In the genomic region with DNA sequence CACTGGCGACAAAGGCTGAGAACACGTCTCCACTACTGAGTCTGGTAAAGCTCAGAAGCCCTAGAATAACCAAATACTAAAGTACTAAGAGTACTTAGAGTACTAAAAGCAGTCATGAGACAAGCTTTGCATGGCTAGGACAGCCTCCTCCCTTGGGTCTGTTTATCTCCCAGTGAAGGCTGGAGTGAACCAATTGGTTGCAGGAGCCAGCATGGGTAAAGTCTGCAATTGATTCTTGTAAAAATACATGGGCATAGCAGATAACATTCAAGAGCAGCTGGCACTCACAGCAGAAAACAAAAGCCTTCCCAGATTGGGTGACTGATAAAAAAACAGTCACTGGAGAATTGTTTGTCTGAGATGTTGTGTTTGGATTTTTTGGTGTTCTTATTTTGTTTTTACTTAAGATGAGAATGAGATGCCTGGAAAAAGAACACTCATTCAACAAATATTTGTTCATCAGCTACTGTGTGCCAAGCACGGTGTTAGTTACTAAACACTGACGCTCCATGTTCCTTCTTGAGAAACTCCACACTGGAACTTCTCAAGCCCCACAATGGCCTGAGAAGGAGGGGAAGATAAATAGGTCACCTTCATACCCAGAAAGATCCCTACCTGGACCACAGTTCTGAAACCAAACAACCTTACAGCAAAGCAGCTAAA, we compare ENCODE assay signal across 20 cellular contexts. TPM values are rescaled to one million over a fixed set of nuclear protein-coding genes. Genes with fewer than 3 reads are reported as not detected.
DNase-seq lines count a peak whose midpoint lies in the region; ATAC-seq, FAIRE-seq and TF ChIP-seq lines count a peak whose summit lies in the region.
"Had no signal": no experiment of that assay in that cellular context is flagged by ENCODE, and none has a peak within 500 bp of the region (broad histone marks: within the 10 kb centered on the region; RNA-seq: fewer than 3 reads in every experiment).

No MANE protein-coding gene starts in this region.

- CTCF ChIA-PET in mammary epithelial cell (lab: Charles Lee; ENCODE audit: low non-redundant PET): interaction anchor here (0.9 kb wide), 1 partner anchor 16 kb away, joined by 4 read pairs; no protein-coding TSS in a partner anchor

- H3K9ac ChIP-seq in mammary epithelial cell (ENCODE audit: insufficient read depth, low read length) (peak overlapping the region; percentile 99), keratinocyte (ENCODE audit: control insufficient read depth, extremely low read depth, insufficient read depth, low read length) (peak overlapping the region; percentile 100)

- H3K9me1 ChIP-seq in keratinocyte (ENCODE audit: control insufficient read depth, extremely low read depth, insufficient read depth, low read length): peaks cover 2% of the 10 kb centered on the region

- H3K36me3 ChIP-seq in mammary epithelial cell (ENCODE audit: insufficient read depth, low read length): peaks cover 38% of the 10 kb centered on the region
- H3K36me3 ChIP-seq in keratinocyte (ENCODE audit: control insufficient read depth in 2 of 2, extremely low read depth in 1 of 2, insufficient read depth in 2 of 2, low read length in 2 of 2): peaks cover 37 to 55% of the 10 kb centered on the region in 2 experiments
- H3K36me3 ChIP-seq in thoracic aorta: no peaks in the 10 kb centered on the region
- H3K36me3 ChIP-seq in upper lobe of right lung: no peaks in the 10 kb centered on the region
- H3K36me3 ChIP-seq: MG63, vagina had no signal

- no TSS peak for BruUV-seq in mammary epithelial cell (replicated peaks; lab: Mats Ljungman, UMichigan)

- intact Hi-C loops in mammary epithelial cell (cut with micrococcal nuclease) (loop anchor here (10.0 kb wide), 1 partner anchor 417 kb away; no protein-coding TSS in a partner anchor), upper lobe of right lung (cut with DNase I) (no loop called here)

- H3K4me3 ChIP-seq in mammary epithelial cell (replicated peaks in 1 of 3; ENCODE audit: insufficient read depth in 1 of 3, low read depth in 2 of 3, low read length in 3 of 3) (peak overlapping the region; percentile 68 to 96 (median 77)), keratinocyte (ENCODE audit: control insufficient read depth in 2 of 3, extremely low read depth in 1 of 3, insufficient read depth in 2 of 3, low read depth in 1 of 3, low read length in 3 of 3) (peak overlapping the region; percentile 81 to 92 (median 90)), thoracic aorta (no peak overlapping the region), upper lobe of right lung (no peak overlapping the region)
- H3K4me3 ChIP-seq: MG63, vagina had no signal

- TF ChIP-seq CTCF in mammary epithelial cell (conservative IDR thresholded peaks at IDR 0.05 in 1 of 2, IDR thresholded peaks at IDR 0.05 in 1 of 2; ENCODE audit: extremely low read depth in 1 of 2, insufficient read depth in 1 of 2, low read depth in 1 of 2, low read length in 2 of 2) (no peak), keratinocyte (optimal IDR thresholded peaks at IDR 0.05 in 1 of 3, IDR thresholded peaks at IDR 0.05 in 1 of 3, conservative IDR thresholded peaks at IDR 0.05 in 1 of 3; ENCODE audit: extremely low read depth in 1 of 3, insufficient read depth in 2 of 3, low read length in 3 of 3) (no peak), thoracic aorta (IDR thresholded peaks at IDR 0.05) (no peak), upper lobe of right lung (IDR thresholded peaks at IDR 0.05) (no peak)

- dilution Hi-C loops in mammary epithelial cell (cut with HindIII; ENCODE audit: low sequenced_read_pairs): loop anchor here (5.0 kb wide), 1 partner anchor 95 kb away; no protein-coding TSS in a partner anchor
- dilution Hi-C loops in keratinocyte (cut with MboI; ENCODE audit: extremely low pct_ligation_motif_present, low sequenced_read_pairs): no loop called here

- H3K9me3 ChIP-seq in mammary epithelial cell (replicated peaks; ENCODE audit: insufficient read depth, low read length) (no peaks in the 10 kb centered on the region), keratinocyte (ENCODE audit: control insufficient read depth, low read depth, low read length) (no peaks in the 10 kb centered on the region), thoracic aorta (no peaks in the 10 kb centered on the region), upper lobe of right lung (no peaks in the 10 kb centered on the region)
- H3K9me3 ChIP-seq: MG63, vagina had no signal

- peaks cover 10% of the 10 kb centered on the region for H4K20me1 ChIP-seq in mammary epithelial cell (ENCODE audit: insufficient read depth, low read length)
- H4K20me1 ChIP-seq in keratinocyte (ENCODE audit: control insufficient read depth, extremely low read depth, insufficient read depth, low read length): peaks cover 58% of the 10 kb centered on the region

- H2AFZ ChIP-seq in mammary epithelial cell (ENCODE audit: low read depth, low read length) (no peak overlapping the region), keratinocyte (ENCODE audit: control insufficient read depth, low read length) (no peak overlapping the region)

- 65% methylated on average over 4 of the region's 4 CpGs for WGBS in mammary epithelial cell (ENCODE audit: low coverage, missing lambda C conversion rate)

- in situ Hi-C loops in mammary epithelial cell (cut with MboI; ENCODE audit: low sequenced_read_pairs in 2 of 2): no loop called here

- FAIRE-seq in keratinocyte (lab: Jason Lieb, UNC): peak; percentile 43
- FAIRE-seq: A204.1, endometrium, G401.6 had no signal

- H3K4me2 ChIP-seq in mammary epithelial cell (ENCODE audit: insufficient read depth, low read depth, low read length) (peak overlapping the region; percentile 92), keratinocyte (ENCODE audit: control insufficient read depth, extremely low read depth, insufficient read depth, low read depth, low read length) (peak overlapping the region; percentile 67)

- ATAC-seq in thoracic aorta (ENCODE audit: insufficient number of reproducible peaks, low FRiP score, low read depth) (no peak), upper lobe of right lung (no peak), GM19455 (IDR thresholded peaks at IDR 0.05; ENCODE audit: unreplicated experiment) (no peak), GM21423 (IDR thresholded peaks at IDR 0.05; ENCODE audit: unreplicated experiment) (no peak)

- H3K27me3 ChIP-seq in mammary epithelial cell (ENCODE audit: insufficient read depth, low read length) (no peaks in the 10 kb centered on the region), keratinocyte (ENCODE audit: control insufficient read depth, extremely low read depth, insufficient read depth, low read length) (no peaks in the 10 kb centered on the region), thoracic aorta (replicated peaks; ENCODE audit: insufficient read depth) (no peaks in the 10 kb centered on the region), upper lobe of right lung (no peaks in the 10 kb centered on the region)
- H3K27me3 ChIP-seq: MG63, vagina had no signal

- DNase-seq in NCI-H146 (lab: John Stamatoyannopoulos, UW): peak; percentile 12
- no peak for DNase-seq in NCI-H146 treated with DMSO at 0.1 percent for 48 hours (lab: John Stamatoyannopoulos, UW; ENCODE audit: unreplicated experiment)
- DNase-seq in mammary epithelial cell: peak; percentile 64
- DNase-seq in keratinocyte (ENCODE audit: low read depth, low spot score): no peak
- no peak for DNase-seq in thoracic aorta (ENCODE audit: low spot score)
- no peak for DNase-seq in upper lobe of right lung
- DNase-seq: activated CD8-positive, alpha-beta memory T cell treated with anti-CD3 and anti-CD28 coated beads, Interleukin-2, amount 50 U/mL, for 48 hours; activated naive CD4-positive, alpha-beta T cell treated with anti-CD3 and anti-CD28 coated beads, Interleukin-2, amount 50 U/mL, for 16 hours; CD8-positive, alpha-beta memory T cell; central memory CD4-positive, alpha-beta T cell; kidney glomerular epithelial cell; MG63; naive B cell; NCI-H226 had no signal

- peaks cover 54% of the 10 kb centered on the region for H3K4me1 ChIP-seq in mammary epithelial cell (ENCODE audit: insufficient read depth, low read length)
- H3K4me1 ChIP-seq in keratinocyte (ENCODE audit: control insufficient read depth, extremely low read depth, insufficient read depth, low read length): peaks cover 57% of the 10 kb centered on the region
- H3K4me1 ChIP-seq in thoracic aorta (ENCODE audit: control insufficient read depth in 1 of 2, low read depth in 2 of 2): peaks cover 8 to 34% of the 10 kb centered on the region in 2 donors
- peaks cover 4% of the 10 kb centered on the region for H3K4me1 ChIP-seq in upper lobe of right lung

- peak overlapping the region; percentile 99 for H3K27ac ChIP-seq in mammary epithelial cell (ENCODE audit: insufficient read depth, low read depth, low read length)
- peak overlapping the region; percentile 99 for H3K27ac ChIP-seq in keratinocyte (ENCODE audit: control insufficient read depth, insufficient read depth, low read length)
- peak overlapping the region; percentile 40 to 69 for H3K27ac ChIP-seq in thoracic aorta
- H3K27ac ChIP-seq in upper lobe of right lung: no peak overlapping the region
- H3K27ac ChIP-seq: vagina had no signal

- H3K79me2 ChIP-seq in mammary epithelial cell (ENCODE audit: insufficient read depth, low read length) (peaks cover 93% of the 10 kb centered on the region), keratinocyte (ENCODE audit: control insufficient read depth, insufficient read depth, low read length) (peaks cover 95% of the 10 kb centered on the region)

RNA-seq across cellular contexts. Expression of a gene that starts 3.7 kb away (rescaled TPM):
- total RNA-seq in mammary epithelial cell (100 to 1,000 TPM; 261 to 422 TPM), thoracic aorta (1 to 10 TPM; 3.9 to 4.1 TPM), upper lobe of right lung (17.9 TPM)
- polyA plus RNA-seq in mammary epithelial cell (252 TPM), keratinocyte (467 to 800 TPM (median 476 TPM) in 3 replicates)
- polyA minus RNA-seq in mammary epithelial cell (369 TPM), keratinocyte (820 to 2,146 TPM (median 1,294 TPM) in 3 replicates)
- 132 TPM for polyA plus RNA-seq in keratinocyte (2011; ENCODE audit: low read depth)
- polyA plus RNA-seq in keratinocyte (2011; cell fraction: cytosol; rRNA removed): 474 and 569 TPM in 2 replicates
- 961 and 1,086 TPM in 2 replicates for polyA plus RNA-seq in keratinocyte (2011; cell fraction: nucleus; rRNA removed)
- polyA plus RNA-seq in keratinocyte (2012; ENCODE audit: low replicate concordance): 254 and 343 TPM in 2 replicates
- polyA minus RNA-seq in keratinocyte (2011; cell fraction: cytosol; rRNA and poly(A)+ RNA removed): 651 TPM
- 976 and 1,920 TPM in 2 replicates for polyA minus RNA-seq in keratinocyte (2011; cell fraction: nucleus; rRNA and poly(A)+ RNA removed)

RNA-seq across cellular contexts. Expression of a gene that starts 17.9 kb away (rescaled TPM):
- total RNA-seq in mammary epithelial cell: 10 to 100 TPM; 29.8 to 50.1 TPM
- 13.2 TPM for polyA plus RNA-seq in mammary epithelial cell
- polyA minus RNA-seq in mammary epithelial cell: 28.7 TPM
- polyA plus RNA-seq in keratinocyte: 48.0 to 65.6 TPM (median 58.1 TPM) in 3 replicates
- 13.4 TPM for polyA plus RNA-seq in keratinocyte (2011; ENCODE audit: low read depth)
- polyA plus RNA-seq in keratinocyte (2011; cell fraction: cytosol; rRNA removed): 37.2 and 60.6 TPM in 2 replicates
- 172 and 177 TPM in 2 replicates for polyA plus RNA-seq in keratinocyte (2011; cell fraction: nucleus; rRNA removed)
- polyA plus RNA-seq in keratinocyte (2012; ENCODE audit: low replicate concordance): 29.2 and 42.2 TPM in 2 replicates
- 43.4 to 157 TPM (median 123 TPM) in 3 replicates for polyA minus RNA-seq in keratinocyte
- 35.1 TPM for polyA minus RNA-seq in keratinocyte (2011; cell fraction: cytosol; rRNA and poly(A)+ RNA removed)
- 215 and 523 TPM in 2 replicates for polyA minus RNA-seq in keratinocyte (2011; cell fraction: nucleus; rRNA and poly(A)+ RNA removed)
- total RNA-seq in thoracic aorta: 1 to 10 TPM; 1.5 to 1.6 TPM
- total RNA-seq in upper lobe of right lung: 0.96 TPM

RNA-seq across cellular contexts. Expression of a gene that starts 25.5 kb away (rescaled TPM):
- total RNA-seq in mammary epithelial cell (10 to 100 TPM in 1 of 2 donors, 1 to 10 TPM in 1; 9.3 to 14.0 TPM), thoracic aorta (10 to 100 TPM in 1 of 2 donors, 1 to 10 TPM in 1; 5.7 to 11.6 TPM), upper lobe of right lung (7.1 TPM)
- polyA plus RNA-seq in mammary epithelial cell (8.0 TPM), keratinocyte (12.3 to 13.3 TPM (median 12.4 TPM) in 3 replicates)
- polyA minus RNA-seq in mammary epithelial cell (8.3 TPM), keratinocyte (7.6 to 21.0 TPM (median 15.9 TPM) in 3 replicates)
- 6.7 TPM for polyA plus RNA-seq in keratinocyte (2011; ENCODE audit: low read depth)
- 5.8 and 11.1 TPM in 2 replicates for polyA plus RNA-seq in keratinocyte (2011; cell fraction: cytosol; rRNA removed)
- polyA plus RNA-seq in keratinocyte (2011; cell fraction: nucleus; rRNA removed): 22.9 and 25.9 TPM in 2 replicates
- polyA plus RNA-seq in keratinocyte (2012; ENCODE audit: low replicate concordance): 6.9 and 8.0 TPM in 2 replicates
- polyA minus RNA-seq in keratinocyte (2011; cell fraction: cytosol; rRNA and poly(A)+ RNA removed): 3.8 TPM
- polyA minus RNA-seq in keratinocyte (2011; cell fraction: nucleus; rRNA and poly(A)+ RNA removed): 21.0 and 35.8 TPM in 2 replicates

RNA-seq across cellular contexts. Expression of a gene that starts 46.4 kb away (rescaled TPM):
- total RNA-seq in mammary epithelial cell (under 1 TPM in 1 of 2 donors, not detected in 1; 0.28 TPM), thoracic aorta (10 to 100 TPM in 1 of 2 donors, 1 to 10 TPM in 1; 3.3 to 12.3 TPM), upper lobe of right lung (12.4 TPM)
- polyA plus RNA-seq in mammary epithelial cell (not detected), keratinocyte (0.08 to 0.16 TPM in 2 of 3 replicates, not detected in the other)
- polyA minus RNA-seq in mammary epithelial cell (not detected), keratinocyte (0.19 TPM in 1 of 3 replicates, not detected in the others)
- not detected for polyA plus RNA-seq in keratinocyte (2011; ENCODE audit: low read depth)
- polyA plus RNA-seq in keratinocyte (2011; cell fraction: cytosol; rRNA removed): not detected in 2 replicates
- 0.05 and 0.10 TPM in 2 replicates for polyA plus RNA-seq in keratinocyte (2011; cell fraction: nucleus; rRNA removed)
- 3.2 and 4.7 TPM in 2 replicates for polyA plus RNA-seq in keratinocyte (2012; ENCODE audit: low replicate concordance)
- polyA minus RNA-seq in keratinocyte (2011; cell fraction: cytosol; rRNA and poly(A)+ RNA removed): not detected
- polyA minus RNA-seq in keratinocyte (2011; cell fraction: nucleus; rRNA and poly(A)+ RNA removed): 2.0 and 2.9 TPM in 2 replicates

Comparison
In these comparisons a context has a peak if more than half of its experiments do, and no peak if none do; other contexts are left out.
1. DNase-seq: peak in NCI-H146 (single experiment) and mammary epithelial cell (single experiment); none in NCI-H146 treated with DMSO at 0.1 percent for 48 hours (single experiment), keratinocyte (single experiment), thoracic aorta (single experiment) and upper lobe of right lung (single experiment).
2. H3K4me3 ChIP-seq: peak in mammary epithelial cell (3 of 3) and keratinocyte (3 of 3); none in thoracic aorta (single experiment) and upper lobe of right lung (single experiment).
3. RNA of a gene that starts 3.7 kb away (total RNA-seq): 261 to 422 TPM in mammary epithelial cell; 17.9 TPM in upper lobe of right lung (single experiment) and 3.9 to 4.1 TPM in thoracic aorta; every median in the first group is over 10 times any median in the second.
4. RNA of a gene that starts 17.9 kb away (total RNA-seq): 29.8 to 50.1 TPM in mammary epithelial cell; 1.5 to 1.6 TPM in thoracic aorta and 0.96 TPM in upper lobe of right lung (single experiment); every median in the first group is over 10 times any median in the second.